17 cellular contexts compared by ENCODE assay signal in genomic region chr7:156843157-156843556, GRCh38. TPM values are rescaled to one million over a fixed set of nuclear protein-coding genes. Genes with fewer than 3 reads are reported as not detected.
DNase-seq lines count a peak whose midpoint lies in the region; TF ChIP-seq lines count a peak whose summit lies in the region.
"Had no signal": no experiment of that assay in that cellular context is flagged by ENCODE, and none has a peak within 500 bp of the region (broad histone marks: within the 10 kb centered on the region; RNA-seq: fewer than 3 reads in every experiment).

No MANE protein-coding gene starts in this region.

- no peak overlapping the region for H3K9ac ChIP-seq in Karpas-422 (ENCODE audit: low read length)

- H3K36me3 ChIP-seq in Karpas-422 (ENCODE audit: insufficient read depth, low read length) (no peaks in the 10 kb centered on the region; the same call in 1 of the 2 replicates), neutrophil (no peaks in the 10 kb centered on the region), esophagus squamous epithelium (no peaks in the 10 kb centered on the region), spleen (no peaks in the 10 kb centered on the region)
- H3K36me3 ChIP-seq: HAP-1 had no signal

- H3K9me3 ChIP-seq in Karpas-422 (ENCODE audit: low read length), result no peaks in the 10 kb centered on the region
- no peaks in the 10 kb centered on the region for H3K9me3 ChIP-seq in neutrophil
- no peaks in the 10 kb centered on the region for H3K9me3 ChIP-seq in esophagus squamous epithelium
- no peaks in the 10 kb centered on the region for H3K9me3 ChIP-seq in spleen
- H3K9me3 ChIP-seq: HAP-1 had no signal

- H3K27ac ChIP-seq in Karpas-422 (ENCODE audit: low read length), result peak overlapping the region; percentile 59
- peak overlapping the region; percentile 26 for H3K27ac ChIP-seq in neutrophil
- H3K27ac ChIP-seq in esophagus squamous epithelium, result no peak overlapping the region
- H3K27ac ChIP-seq in spleen, result no peak overlapping the region

- no peak overlapping the region for H3K4me2 ChIP-seq in Karpas-422 (ENCODE audit: low read depth, low read length, poor library complexity, severe bottlenecking)

- H2AFZ ChIP-seq in Karpas-422 (ENCODE audit: low read length), result no peak overlapping the region

- WGBS in esophagus squamous epithelium, 2 donors, result 90 to 92% methylated on average over 2 of the region's 2 CpGs
- 75 to 93% (median 85%) methylated on average over 2 of the region's 2 CpGs for WGBS in spleen, 5 donors

- H3K79me2 ChIP-seq in Karpas-422 (ENCODE audit: low read length), result peaks cover 97% of the 10 kb centered on the region

- DNase-seq in Karpas-422, result no peak
- DNase-seq in OCI-M1 (lab: John Stamatoyannopoulos, UW), result peak; percentile 50
- DNase-seq in erythroblast (lab: John Stamatoyannopoulos, UW), result peak; percentile 19 to 22
- DNase-seq in NCI-H82 (lab: John Stamatoyannopoulos, UW), result no peak
- DNase-seq in esophagus squamous epithelium (lab: John Stamatoyannopoulos, UW), result no peak
- no peak for DNase-seq in spleen
- DNase-seq: C1 segment of cervical spinal cord; Calu3; CD4-positive, alpha-beta memory T cell; COR-L47; DMS53; DMS79 treated with DMSO at 0.1 percent for 48 hours; GF-D8; GOT3; HFFc6 had no signal

- TF ChIP-seq CTCF in neutrophil (IDR thresholded peaks at IDR 0.05) (no peak), esophagus squamous epithelium (IDR thresholded peaks at IDR 0.05) (no peak), spleen (IDR thresholded peaks at IDR 0.05 in 8 of 11, conservative IDR thresholded peaks at IDR 0.05 in 3 of 11) (no peak)

- no peak for TF ChIP-seq POLR2A in erythroblast (IDR thresholded peaks at IDR 0.05; ENCODE audit: low read length)
- no peak for TF ChIP-seq POLR2A in esophagus squamous epithelium (IDR thresholded peaks at IDR 0.05)
- no peak for TF ChIP-seq POLR2A in spleen (IDR thresholded peaks at IDR 0.05)

- H3K9me2 ChIP-seq in Karpas-422 (replicated peaks; ENCODE audit: insufficient read depth, low read length), result no peaks in the 10 kb centered on the region

- intact Hi-C loops in esophagus squamous epithelium (cut with DNase I), result no loop called here
- intact Hi-C loops in spleen (cut with DNase I; ENCODE audit: low total_unique reads), result no loop called here

- H3K4me1 ChIP-seq in Karpas-422 (ENCODE audit: low read length) (peaks cover 44% of the 10 kb centered on the region), neutrophil (ENCODE audit: control insufficient read depth in 1 of 2, insufficient read depth in 1 of 2, low read depth in 1 of 2, low read length in 1 of 2) (peaks cover 15 to 17% of the 10 kb centered on the region in 2 experiments), esophagus squamous epithelium (no peaks in the 10 kb centered on the region), spleen (peaks cover 0 to 29% (median 0%) of the 10 kb centered on the region in 6 donors)
- H3K4me1 ChIP-seq: HAP-1 had no signal

- H3K27me3 ChIP-seq in Karpas-422 (ENCODE audit: low read length) (no peaks in the 10 kb centered on the region), neutrophil (no peaks in the 10 kb centered on the region), esophagus squamous epithelium (no peaks in the 10 kb centered on the region), spleen (replicated peaks in 1 of 7) (no peaks in the 10 kb centered on the region)

- H3K4me3 ChIP-seq in Karpas-422 (ENCODE audit: low read length) (no peak overlapping the region), neutrophil (ENCODE audit: low read depth in 1 of 2, low read length in 1 of 2) (no peak overlapping the region), esophagus squamous epithelium (no peak overlapping the region), spleen (no peak overlapping the region)
- H3K4me3 ChIP-seq: HAP-1 had no signal

- no peaks in the 10 kb centered on the region for H4K20me1 ChIP-seq in Karpas-422 (ENCODE audit: insufficient read depth, low read depth, low read length)

RNA-seq across cellular contexts. Expression of gene LMBR1, which starts 49.8 kb away (rescaled TPM):
- total RNA-seq in Karpas-422 (2014; rRNA removed; shearing (Covaris generic); ENCODE audit: low replicate concordance), result 123 and 202 TPM in 2 replicates
- total RNA-seq in esophagus squamous epithelium, result 10 to 100 TPM; 25.2 to 68.3 (median 38.4) TPM
- total RNA-seq in spleen, result 10 to 100 TPM; 56.5 to 88.3 (median 73.8) TPM
- 1 to 10 TPM; 4.8 to 8.7 (median 7.4) TPM for polyA plus RNA-seq in spleen

Comparison
In these comparisons a context has a peak if more than half of its experiments do, and no peak if none do; other contexts are left out.
1. DNase-seq: peak in OCI-M1 (single experiment) and erythroblast (2 of 2); none in Karpas-422 (single experiment), NCI-H82 (single experiment), esophagus squamous epithelium (single experiment) and spleen (single experiment).
2. H3K27ac ChIP-seq: peak in Karpas-422 (single experiment) and neutrophil (single experiment); none in esophagus squamous epithelium (0 of 4) and spleen (0 of 8).